Comparison of ENCODE assay signal across 8 cellular contexts in genomic region chr10:100728928-100729876, GRCh38. TPM values are rescaled to one million over a fixed set of nuclear protein-coding genes. Genes with fewer than 3 reads are reported as not detected.
DNase-seq lines count a peak whose midpoint lies in the region; ATAC-seq and TF ChIP-seq lines count a peak whose summit lies in the region.

No MANE protein-coding gene starts in this region.

- TF ChIP-seq EP300 in suprapubic skin (IDR thresholded peaks at IDR 0.05) = no peak

- H3K9me3 ChIP-seq in CD8-positive, alpha-beta T cell (ENCODE audit: low read length) = no peaks in the 10 kb centered on the region
- no peaks in the 10 kb centered on the region for H3K9me3 ChIP-seq in suprapubic skin

- peaks cover 24% of the 10 kb centered on the region for H3K4me1 ChIP-seq in CD8-positive, alpha-beta T cell (ENCODE audit: insufficient read depth, low read length)
- H3K4me1 ChIP-seq in suprapubic skin = peaks cover 34% of the 10 kb centered on the region

- H3K27me3 ChIP-seq in CD8-positive, alpha-beta T cell (ENCODE audit: insufficient read depth, low read length) = peaks cover 33% of the 10 kb centered on the region
- peaks cover 100% of the 10 kb centered on the region for H3K27me3 ChIP-seq in suprapubic skin

- H3K4me1 Mint-ChIP-seq in CD8-positive, alpha-beta T cell (ENCODE audit: low read depth) = peaks cover 25% of the 10 kb centered on the region

- no peak for ATAC-seq in CD8-positive, alpha-beta T cell
- ATAC-seq in HG02678 (IDR thresholded peaks at IDR 0.05; ENCODE audit: unreplicated experiment) = no peak
- ATAC-seq in HG02840 (IDR thresholded peaks at IDR 0.05; ENCODE audit: low FRiP score, unreplicated experiment) = no peak
- no peak for ATAC-seq in HG02884 (IDR thresholded peaks at IDR 0.05; ENCODE audit: unreplicated experiment)

- no peaks in the 10 kb centered on the region for H3K36me3 Mint-ChIP-seq in CD8-positive, alpha-beta T cell

- TF ChIP-seq CTCF in CD8-positive, alpha-beta T cell (IDR thresholded peaks at IDR 0.05) = no peak
- TF ChIP-seq CTCF in VCaP (conservative IDR thresholded peaks at IDR 0.05) = peak; percentile 76
- peak in 1 of 2 donors; percentile 25 for TF ChIP-seq CTCF in suprapubic skin (IDR thresholded peaks at IDR 0.05)

- CTCF ChIA-PET in CD8-positive, alpha-beta T cell (lab: Charles Lee) = interaction anchor here (2.0 kb wide), 1 partner anchor 15 kb away, joined by 10 read pairs; no protein-coding TSS in a partner anchor

- H3K27ac Mint-ChIP-seq in CD8-positive, alpha-beta T cell = no peak overlapping the region

- no peak for TF ChIP-seq POLR2A in suprapubic skin (IDR thresholded peaks at IDR 0.05)

- DNase-seq in CD8-positive, alpha-beta T cell = no peak
- DNase-seq in HCEC 1CT = peak; percentile 23
- DNase-seq in hepatic stellate cell (ENCODE audit: low spot score) = peak; percentile 62
- no peak for DNase-seq in suprapubic skin (ENCODE audit: low spot score in 2 of 2)

- whole genome bisulfite sequencing in suprapubic skin = 3% methylated on average over 42 of the region's 46 CpGs

- H3K27ac ChIP-seq in CD8-positive, alpha-beta T cell (ENCODE audit: low read depth, low read length) = no peak overlapping the region
- H3K27ac ChIP-seq in VCaP (peak overlapping the region; percentile 23; the same call in 1 of the 2 replicates), suprapubic skin (no peak overlapping the region)

- H3K36me3 ChIP-seq in CD8-positive, alpha-beta T cell (ENCODE audit: insufficient read depth, low read length) = no peaks in the 10 kb centered on the region
- no peaks in the 10 kb centered on the region for H3K36me3 ChIP-seq in suprapubic skin

- H3K9me3 Mint-ChIP-seq in CD8-positive, alpha-beta T cell = no peaks in the 10 kb centered on the region

- peak overlapping the region; percentile 57 for H3K4me3 Mint-ChIP-seq in CD8-positive, alpha-beta T cell

- H3K4me3 ChIP-seq in CD8-positive, alpha-beta T cell (ENCODE audit: low read depth, low read length) = no peak overlapping the region
- H3K4me3 ChIP-seq in suprapubic skin = peak overlapping the region; percentile 31

- peaks cover 73% of the 10 kb centered on the region for H3K27me3 Mint-ChIP-seq in CD8-positive, alpha-beta T cell (ENCODE audit: low read depth)

- POLR2A ChIA-PET in CD8-positive, alpha-beta T cell (lab: Charles Lee) = no interaction called here

- intact Hi-C loops in CD8-positive, alpha-beta T cell (cut with DNase I, micrococcal nuclease) = no loop called here

RNA-seq across cellular contexts. Expression of gene PAX2, which starts 16.2 kb away (rescaled TPM):
- total RNA-seq in CD8-positive, alpha-beta T cell = not detected
- total RNA-seq in suprapubic skin = not detected

Comparison
In these comparisons a context has a peak if more than half of its experiments do, and no peak if none do; other contexts are left out.
1. DNase-seq: peak in HCEC 1CT (single experiment) and hepatic stellate cell (single experiment); none in CD8-positive, alpha-beta T cell (0 of 7) and suprapubic skin (0 of 2).